27 cellular contexts compared by ENCODE assay signal in genomic region chr18:50686409-50686808, GRCh38.
"Had no signal": no experiment of that assay in that cellular context is flagged by ENCODE, and none has a peak within 500 bp of the region (broad histone marks: within the 10 kb centered on the region; RNA-seq: fewer than 3 reads in every experiment).

No MANE protein-coding gene starts in this region.

- ATAC-seq: mucosa of descending colon; natural killer cell treated with Interleukin-12 subunit alpha and Interleukin-12 subunit beta and Interleukin-15 and Interleukin-18, amount 100 ng/mL, for 72 hours; stimulated activated memory B cell treated with anti-CD40 and anti-IgM and Interleukin-4, amounts not matched to agents 10 μg/mL and 1 μg/mL and 100 μg/mL, for 72 hours; stimulated activated naive CD8-positive, alpha-beta T cell treated with anti-CD3 and anti-CD28 coated beads, Interleukin-15, Interleukin-2, amounts not matched to agents 100 U/mL and 50 U/mL, for 24 hours had no signal

- H3K4me3 ChIP-seq: coronary artery, esophagus squamous epithelium, mucosa of descending colon, prostate gland, right atrium auricular region, sigmoid colon, spleen, testis, tibial artery had no signal

- H3K9me3 Mint-ChIP-seq: immature natural killer cell; natural killer cell treated with Interleukin-12 subunit alpha and Interleukin-12 subunit beta and Interleukin-15 and Interleukin-18, amount 100 ng/mL, for 72 hours; neural crest cell; stimulated activated memory B cell treated with anti-CD40 and anti-IgM and Interleukin-4, amounts not matched to agents 10 μg/mL and 1 μg/mL and 100 μg/mL, for 72 hours; type B pancreatic cell had no signal

- H3K27ac ChIP-seq: coronary artery, esophagus squamous epithelium, prostate gland, right atrium auricular region, sigmoid colon, spleen, testis, tibial artery had no signal

- H3K9me3 ChIP-seq: esophagus squamous epithelium, mucosa of descending colon, prostate gland, right atrium auricular region, sigmoid colon, spleen, testis, tibial artery had no signal

- H3K4me3 Mint-ChIP-seq: immature natural killer cell; mesothelial cell of epicardium; naive B cell; natural killer cell treated with Interleukin-12 subunit alpha and Interleukin-12 subunit beta and Interleukin-15 and Interleukin-18, amount 100 ng/mL, for 72 hours; neural crest cell; stimulated activated memory B cell treated with anti-CD40 and anti-IgM and Interleukin-4, amounts not matched to agents 10 μg/mL and 1 μg/mL and 100 μg/mL, for 72 hours; type B pancreatic cell had no signal

- FAIRE-seq: endothelial cell of umbilical vein, keratinocyte had no signal

- H3K27ac Mint-ChIP-seq: immature natural killer cell; mesothelial cell of epicardium; naive B cell; natural killer cell treated with Interleukin-12 subunit alpha and Interleukin-12 subunit beta and Interleukin-15 and Interleukin-18, amount 100 ng/mL, for 72 hours; stimulated activated memory B cell treated with anti-CD40 and anti-IgM and Interleukin-4, amounts not matched to agents 10 μg/mL and 1 μg/mL and 100 μg/mL, for 72 hours; type B pancreatic cell had no signal

- H3K4me1 Mint-ChIP-seq: immature natural killer cell; mesothelial cell of epicardium; naive B cell; neural crest cell; stimulated activated memory B cell treated with anti-CD40 and anti-IgM and Interleukin-4, amounts not matched to agents 10 μg/mL and 1 μg/mL and 100 μg/mL, for 72 hours had no signal

- H3K36me3 Mint-ChIP-seq: immature natural killer cell; mesothelial cell of epicardium; naive B cell; natural killer cell treated with Interleukin-12 subunit alpha and Interleukin-12 subunit beta and Interleukin-15 and Interleukin-18, amount 100 ng/mL, for 72 hours; stimulated activated memory B cell treated with anti-CD40 and anti-IgM and Interleukin-4, amounts not matched to agents 10 μg/mL and 1 μg/mL and 100 μg/mL, for 72 hours; type B pancreatic cell had no signal

- H3K27me3 ChIP-seq: esophagus squamous epithelium, right atrium auricular region, sigmoid colon, testis, tibial artery had no signal

- DNase-seq: dermis blood vessel endothelial cell; effector memory CD4-positive, alpha-beta T cell; erythroblast; esophagus squamous epithelium; foreskin melanocyte; glutamatergic neuron; immature natural killer cell; mesenchymal stem cell; mucosa of descending colon; naive B cell; sigmoid colon; spleen; stimulated activated CD4-positive, alpha-beta T cell treated with anti-CD3 and anti-CD28 coated beads, Interleukin-4, amount 100 ng/mL, for 4 hours; stimulated activated naive CD8-positive, alpha-beta T cell treated with anti-CD3 and anti-CD28 coated beads, Interleukin-15, Interleukin-2, amounts not matched to agents 100 U/mL and 50 U/mL, for 24 hours; substantia nigra; testis had no signal

- H3K36me3 ChIP-seq: esophagus squamous epithelium, prostate gland, right atrium auricular region, sigmoid colon, spleen, tibial artery had no signal

- H3K27me3 Mint-ChIP-seq: type B pancreatic cell had no signal

- H3K4me1 ChIP-seq: esophagus squamous epithelium, prostate gland, right atrium auricular region, sigmoid colon, spleen, testis, tibial artery had no signal
